ENCODE assay signal across 12 cellular contexts in genomic region chr2:158189526-158189925, GRCh38.
DNase-seq lines count a peak whose midpoint lies in the region; ATAC-seq and TF ChIP-seq lines count a peak whose summit lies in the region.
"Had no signal": no experiment of that assay in that cellular context is flagged by ENCODE, and none has a peak within 500 bp of the region (broad histone marks: within the 10 kb centered on the region; RNA-seq: fewer than 3 reads in every experiment).

No MANE protein-coding gene starts in this region.

- H3K4me1 ChIP-seq in DOHH2 (ENCODE audit: control insufficient read depth, low read length) (peaks cover 35% of the 10 kb centered on the region), SJCRH30 (peaks cover 33% of the 10 kb centered on the region)

- H3K9me2 ChIP-seq in DOHH2 (replicated peaks; ENCODE audit: control insufficient read depth, low read length): no peaks in the 10 kb centered on the region

- ATAC-seq in GM19455 (IDR thresholded peaks at IDR 0.05; ENCODE audit: unreplicated experiment) (peak; percentile 66), HG03097 (IDR thresholded peaks at IDR 0.05; ENCODE audit: low FRiP score, unreplicated experiment) (peak; percentile 69)

- H3K27me3 ChIP-seq in DOHH2 (ENCODE audit: control insufficient read depth, low read length): no peaks in the 10 kb centered on the region; the same call in 1 of the 2 replicates
- no peaks in the 10 kb centered on the region for H3K27me3 ChIP-seq in SJCRH30

- H4K20me1 ChIP-seq in DOHH2 (ENCODE audit: control insufficient read depth, insufficient read depth, low read depth, low read length): no peaks in the 10 kb centered on the region

- no peaks in the 10 kb centered on the region for H3K79me2 ChIP-seq in DOHH2 (ENCODE audit: control insufficient read depth, low read length)

- no peak overlapping the region for H3K27ac ChIP-seq in DOHH2 (ENCODE audit: low read depth, low read length)
- H3K27ac ChIP-seq in SJCRH30: peak overlapping the region; percentile 80

- TF ChIP-seq POLR2A in erythroblast (IDR thresholded peaks at IDR 0.05; ENCODE audit: low read length): no peak

- H3F3A ChIP-seq in DOHH2 (ENCODE audit: control insufficient read depth, insufficient read depth): peaks cover 12% of the 10 kb centered on the region

- TF ChIP-seq CTCF in DOHH2 (IDR thresholded peaks at IDR 0.05; ENCODE audit: low read depth, low read length, poor library complexity, severe bottlenecking): no peak

- H3K9me3 ChIP-seq in DOHH2 (ENCODE audit: control insufficient read depth, insufficient read depth, low read length) (no peaks in the 10 kb centered on the region), SJCRH30 (replicated peaks) (no peaks in the 10 kb centered on the region)

- DNase-seq in SJCRH30 (peak in 1 of 2 experiments; percentile 38), NCI-H187 treated with DMSO at 0.1 percent for 48 hours (lab: John Stamatoyannopoulos, UW) (no peak), erythroblast (lab: John Stamatoyannopoulos, UW) (no peak)
- no peak for DNase-seq in stimulated activated CD4-positive, alpha-beta T cell treated with anti-CD3 and anti-CD28 coated beads, Interleukin-15, amount 100 ng/mL, for 24 hours
- no peak for DNase-seq in activated CD8-positive, alpha-beta memory T cell treated with anti-CD3 and anti-CD28 coated beads, Interleukin-2, amount 50 U/mL, for 48 hours
- DNase-seq: CD4-positive, CD25-positive, alpha-beta regulatory T cell; IMR-90; NCI-H526 treated with DMSO at 0.1 percent for 48 hours; T-cell had no signal

- no peaks in the 10 kb centered on the region for H3K36me3 ChIP-seq in DOHH2 (ENCODE audit: control insufficient read depth, low read length)
- H3K36me3 ChIP-seq in SJCRH30: no peaks in the 10 kb centered on the region

- H3K4me2 ChIP-seq in DOHH2 (ENCODE audit: low read length): peak overlapping the region; percentile 48

- peak overlapping the region; percentile 1; the same call in 1 of the 2 replicates for H3K4me3 ChIP-seq in DOHH2 (ENCODE audit: low read length)
- no peak overlapping the region for H3K4me3 ChIP-seq in SJCRH30
